ENCODE assay signal across 25 cellular contexts in genomic region chr16:27991876-27992275, GRCh38.
"Had no signal": no experiment of that assay in that cellular context is flagged by ENCODE, and none has a peak within 500 bp of the region (broad histone marks: within the 10 kb centered on the region; RNA-seq: fewer than 3 reads in every experiment).

No MANE protein-coding gene starts in this region.

- H3K36me3 ChIP-seq: ascending aorta, WERI-Rb-1 had no signal

- DNase-seq: activated CD4-positive, alpha-beta T cell treated with anti-CD3 and anti-CD28 coated beads for 4 hours; activated CD4-positive, alpha-beta T cell treated with anti-CD3 and anti-CD28 coated beads, Interleukin-2, amount 50 U/mL, for 4 hours; activated CD8-positive, alpha-beta memory T cell treated with anti-CD3 and anti-CD28 coated beads, Interleukin-2, amount 50 U/mL, for 48 hours; activated CD8-positive, alpha-beta T cell treated with anti-CD3 and anti-CD28 coated beads, Interleukin-2, amount 10 ng/mL, durations not matched to agents 7 days and 5 days; activated naive CD4-positive, alpha-beta T cell treated with Interleukin-2 at 50 U/mL for 16 hours; activated naive CD8-positive, alpha-beta T cell treated with anti-CD3 and anti-CD28 coated beads, Interleukin-2, amount 50 U/mL, for 24 hours; activated T-cell treated with anti-CD3 and anti-CD28 coated beads, Interleukin-2, amount 50 U/mL, for 1 hour; amniotic stem cell; body of pancreas; IMR-90; Kasumi-1; KBM-7; NCI-H1048; NCI-H1417; NCI-H2029; NCI-H345; NCI-H510A; NCI-H69; SIG-M5; T-cell; T-helper 2 cell; T1000; WERI-Rb-1 had no signal

- H3K4me3 ChIP-seq: ascending aorta, body of pancreas had no signal

- ATAC-seq: activated CD8-positive, alpha-beta T cell treated with anti-CD3 and anti-CD28 coated beads, Interleukin-2, amount 10 ng/mL, durations not matched to agents 7 days and 5 days; activated naive CD4-positive, alpha-beta T cell treated with anti-CD3 and anti-CD28 coated beads, Interleukin-2, amount 50 U/mL, for 72 hours; activated naive CD8-positive, alpha-beta T cell treated with anti-CD3 and anti-CD28 coated beads, Interleukin-2, amount 50 U/mL, for 24 hours; body of pancreas; T-cell had no signal

- H3K4me1 ChIP-seq: body of pancreas had no signal

- H3K27me3 ChIP-seq: ascending aorta, body of pancreas had no signal

- H3K27ac ChIP-seq: body of pancreas, WERI-Rb-1 had no signal

- H3K9me3 ChIP-seq: ascending aorta, body of pancreas had no signal
